ENCODE assay signal across 16 cellular contexts in genomic region chr5:169814522-169814921, GRCh38.
DNase-seq lines count a peak whose midpoint lies in the region; ATAC-seq and TF ChIP-seq lines count a peak whose summit lies in the region.
"Had no signal": no experiment of that assay in that cellular context is flagged by ENCODE, and none has a peak within 500 bp of the region (broad histone marks: within the 10 kb centered on the region; RNA-seq: fewer than 3 reads in every experiment).

No MANE protein-coding gene starts in this region.

- H3K56ac ChIP-seq in IMR-90 (ENCODE audit: extremely low read depth, insufficient read depth, low read length): no peak overlapping the region

- no peak overlapping the region for H3K18ac ChIP-seq in IMR-90 (ENCODE audit: low read depth, low read length)

- TF ChIP-seq POLR2A in IMR-90 (IDR thresholded peaks at IDR 0.05; ENCODE audit: low read depth, low read length): no peak

- H3K14ac ChIP-seq in IMR-90 (replicated peaks; ENCODE audit: low read depth, low read length): no peak overlapping the region

- no CpG with 5 or more reads among the region's 1 CpG for WGBS in IMR-90 (ENCODE audit: extremely low coverage in 2 of 2, insufficient read length in 1 of 2), 2 experiments

- no peak overlapping the region for H4K8ac ChIP-seq in IMR-90 (ENCODE audit: low read depth in 2 of 2, low read length in 2 of 2)

- no peak overlapping the region for H2BK15ac ChIP-seq in IMR-90 (ENCODE audit: low read depth, low read length)

- BruUV-seq in IMR-90 (replicated peaks; lab: Mats Ljungman, UMichigan): no TSS peak

- peak overlapping the region; percentile 6; the same call in 1 of the 2 replicates for H2BK120ac ChIP-seq in IMR-90 (ENCODE audit: low read depth, low read length)

- H3K23ac ChIP-seq in IMR-90 (ENCODE audit: low read depth, low read length): no peak overlapping the region

- H3K4me3 Mint-ChIP-seq in T-helper 17 cell: no peak overlapping the region
- H3K4me3 Mint-ChIP-seq: CD14-positive monocyte; CD8-positive, alpha-beta T cell; GM23338 had no signal

- intact Hi-C loops in IMR-90 (cut with micrococcal nuclease): no loop called here

- H3K79me1 ChIP-seq in IMR-90 (ENCODE audit: low read depth in 1 of 2, low read length in 2 of 2): no peaks in the 10 kb centered on the region

- dilution Hi-C loops in IMR-90 (cut with HindIII; ENCODE audit: low sequenced_read_pairs, unreplicated experiment): no loop called here

- H3K4me1 ChIP-seq in IMR-90 (ENCODE audit: control insufficient read depth, insufficient read depth, low read length): no peaks in the 10 kb centered on the region
- H3K4me1 ChIP-seq: A549 had no signal

- peaks cover 22% of the 10 kb centered on the region for H3K4me1 Mint-ChIP-seq in T-helper 17 cell

- no peak overlapping the region for H2AK5ac ChIP-seq in IMR-90 (ENCODE audit: low read depth, low read length)

- H4K20me1 ChIP-seq in IMR-90 (ENCODE audit: insufficient read depth, low read length): no peaks in the 10 kb centered on the region

- ATAC-seq in IMR-90 (ENCODE audit: low read depth) (no peak), HG02840 (IDR thresholded peaks at IDR 0.05; ENCODE audit: low FRiP score, unreplicated experiment) (no peak), GM18873 (IDR thresholded peaks at IDR 0.05; ENCODE audit: low FRiP score, unreplicated experiment) (no peak), T-helper 17 cell (no peak)
- ATAC-seq: A549; CD8-positive, alpha-beta T cell; GM23338; HepG2 had no signal

- peak; percentile 26 for DNase-seq in IMR-90
- peak; percentile 50 for DNase-seq in fibroblast of gingiva (ENCODE audit: low read depth)
- peak; percentile 71 for DNase-seq in iris pigment epithelial cell (ENCODE audit: low read depth)
- DNase-seq in T-helper 17 cell: no peak
- DNase-seq in DMS 273 treated with DMSO at 0.1 percent for 48 hours (lab: John Stamatoyannopoulos, UW): no peak
- DNase-seq: CD8-positive, alpha-beta T cell; COR-L47; DND-41; GF-D8; H7 had no signal

- H3K9ac ChIP-seq in IMR-90 (ENCODE audit: low read depth, low read length): no peak overlapping the region

- H3K9me3 ChIP-seq in IMR-90 (ENCODE audit: control insufficient read depth, insufficient read depth, low read length): no peaks in the 10 kb centered on the region
- H3K9me3 ChIP-seq in T-helper 17 cell (ENCODE audit: control insufficient read depth, low read length, poor library complexity, severe bottlenecking): no peaks in the 10 kb centered on the region
- H3K9me3 ChIP-seq: A549 had no signal

- H3K27ac Mint-ChIP-seq in T-helper 17 cell: no peak overlapping the region
- H3K27ac Mint-ChIP-seq: CD8-positive, alpha-beta T cell; GM23338 had no signal

- no peak overlapping the region for H4K91ac ChIP-seq in IMR-90 (ENCODE audit: insufficient read depth, low read depth, low read length)

- no peak overlapping the region for H3K4me3 ChIP-seq in IMR-90 (ENCODE audit: insufficient read depth, low read depth, low read length)
- H3K4me3 ChIP-seq: A549, GM23338 had no signal

- H3K4ac ChIP-seq in IMR-90 (ENCODE audit: low read depth, low read length): no peak overlapping the region

- in situ Hi-C loops in IMR-90 (cut with MboI; ENCODE audit: low sequenced_read_pairs): no loop called here

- no peak overlapping the region for H2BK20ac ChIP-seq in IMR-90 (ENCODE audit: low read depth, low read length)

- no peaks in the 10 kb centered on the region for H3K36me3 ChIP-seq in IMR-90 (ENCODE audit: control insufficient read depth, insufficient read depth, low read length)

- TF ChIP-seq CTCF in IMR-90 (conservative IDR thresholded peaks at IDR 0.05; ENCODE audit: low read depth, low read length): no peak

- POLR2A ChIA-PET in IMR-90 (lab: Charles Lee; ENCODE audit: unreplicated experiment): no interaction called here

- H3K36me3 Mint-ChIP-seq in T-helper 17 cell (ENCODE audit: low read depth): peaks cover 24% of the 10 kb centered on the region

- H3K27me3 Mint-ChIP-seq in T-helper 17 cell: no peaks in the 10 kb centered on the region

- CTCF ChIA-PET in IMR-90 (lab: Yijun Ruan, JAX): interaction anchor here (0.5 kb wide), 1 partner anchor 32 kb away, joined by 3 read pairs; no protein-coding TSS in a partner anchor

- TF ChIP-seq RAD21 in IMR-90 (IDR thresholded peaks at IDR 0.05; ENCODE audit: low read length): no peak

- no peak overlapping the region for H2BK5ac ChIP-seq in IMR-90 (ENCODE audit: low read depth, low read length, poor library complexity, severe bottlenecking)

- no peaks in the 10 kb centered on the region; the same call in 1 of the 2 replicates for H3K9me1 ChIP-seq in IMR-90 (ENCODE audit: insufficient read depth, low read length)

- H4K5ac ChIP-seq in IMR-90 (ENCODE audit: low read depth, low read length): no peak overlapping the region

- H3K4me2 ChIP-seq in IMR-90 (ENCODE audit: low read depth, low read length): no peak overlapping the region
- H3K4me2 ChIP-seq: A549, GM23338 had no signal

- no peak overlapping the region for H2AK9ac ChIP-seq in IMR-90 (replicated peaks; ENCODE audit: low read depth, low read length, poor library complexity)

- H3K27ac ChIP-seq in IMR-90 (ENCODE audit: insufficient read depth, low read length): no peak overlapping the region
- H3K27ac ChIP-seq: A549 had no signal

- H3K27me3 ChIP-seq in IMR-90 (ENCODE audit: control insufficient read depth, insufficient read depth, low read length): no peaks in the 10 kb centered on the region

- no peak overlapping the region for H2AFZ ChIP-seq in IMR-90 (replicated peaks; ENCODE audit: low read length, poor library complexity)
- H2AFZ ChIP-seq: GM23338 had no signal

TF ChIP-seq in IMR-90, 13 proteins besides CTCF, POLR2A, EP300 and RAD21:
- no peak for TF ChIP-seq SMC3 (IDR thresholded peaks at IDR 0.05; ENCODE audit: low read depth, low read length)
- no peak for TF ChIP-seq MAZ (IDR thresholded peaks at IDR 0.05; ENCODE audit: borderline replicate concordance, low read depth, low read length)
- TF ChIP-seq CHD1 (IDR thresholded peaks at IDR 0.05; ENCODE audit: low read depth, low read length): no peak
- TF ChIP-seq RFX5 (IDR thresholded peaks at IDR 0.05; ENCODE audit: low read depth, low read length): no peak
- TF ChIP-seq NFE2L2 (IDR thresholded peaks at IDR 0.05; ENCODE audit: low read depth, low read length): no peak
- TF ChIP-seq, protein P1, sequence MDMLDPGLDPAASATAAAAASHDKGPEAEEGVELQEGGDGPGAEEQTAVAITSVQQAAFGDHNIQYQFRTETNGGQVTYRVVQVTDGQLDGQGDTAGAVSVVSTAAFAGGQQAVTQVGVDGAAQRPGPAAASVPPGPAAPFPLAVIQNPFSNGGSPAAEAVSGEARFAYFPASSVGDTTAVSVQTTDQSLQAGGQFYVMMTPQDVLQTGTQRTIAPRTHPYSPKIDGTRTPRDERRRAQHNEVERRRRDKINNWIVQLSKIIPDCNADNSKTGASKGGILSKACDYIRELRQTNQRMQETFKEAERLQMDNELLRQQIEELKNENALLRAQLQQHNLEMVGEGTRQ (IDR thresholded peaks at IDR 0.05; ENCODE audit: low read depth, low read length): no peak
- no peak for TF ChIP-seq BHLHE40 (IDR thresholded peaks at IDR 0.05; ENCODE audit: low read depth, low read length)
- no peak for TF ChIP-seq MAFK (IDR thresholded peaks at IDR 0.05; ENCODE audit: low read depth, low read length)
- TF ChIP-seq ELK1 (IDR thresholded peaks at IDR 0.05; ENCODE audit: borderline replicate concordance, low read depth, low read length): no peak

Comparison
In these comparisons a context has a peak if more than half of its experiments do, and no peak if none do; other contexts are left out.
1. DNase-seq: peak in IMR-90 (single experiment), fibroblast of gingiva (single experiment) and iris pigment epithelial cell (single experiment); none in T-helper 17 cell (0 of 3) and DMS 273 treated with DMSO at 0.1 percent for 48 hours (single experiment).